ENCODE assay signal across 8 cellular contexts in genomic region chr4:89836897-89837384, GRCh38. TPM values are rescaled to one million over a fixed set of nuclear protein-coding genes. Genes with fewer than 3 reads are reported as not detected.
DNase-seq lines count a peak whose midpoint lies in the region; ATAC-seq and TF ChIP-seq lines count a peak whose summit lies in the region.

SNCA (minus strand) TSS chr4:89837161; CDS start chr4:89835667, 1,494 bp downstream.

- H3K27ac ChIP-seq in CD4-positive, alpha-beta T cell (ENCODE audit: low read depth, low read length): no peak within 1 kb of the TSS
- H3K27ac ChIP-seq in thoracic aorta: no peak within 1 kb of the TSS

- H3K27ac Mint-ChIP-seq in CD4-positive, alpha-beta T cell: no peak within 1 kb of the TSS
- H3K27ac Mint-ChIP-seq in HFFc6 (no peak within 1 kb of the TSS), natural killer cell (peak within 1 kb of the TSS in 1 of 2 donors; percentile 31)
- no peak within 1 kb of the TSS for H3K27ac Mint-ChIP-seq in activated naive CD8-positive, alpha-beta T cell treated with anti-CD3 and anti-CD28 coated beads for 36 hours

- peak in 3 of 10 experiments; percentile 4 to 6 (median 5) for DNase-seq in CD4-positive, alpha-beta T cell
- DNase-seq in HFFc6 (no peak), NOMO-1 treated with dmso at 0.1 percent for 144 hours (lab: John Stamatoyannopoulos, UW; ENCODE audit: unreplicated experiment) (peak; percentile 11), germinal center (ENCODE audit: low spot score) (peak; percentile 6), natural killer cell (peak; percentile 19), thoracic aorta (ENCODE audit: low spot score) (no peak)
- DNase-seq in activated naive CD8-positive, alpha-beta T cell treated with anti-CD3 and anti-CD28 coated beads for 36 hours: peak; percentile 35

- CTCF ChIA-PET in CD4-positive, alpha-beta T cell (lab: Charles Lee): no interaction called here

- peak; percentile 58 for ATAC-seq in CD4-positive, alpha-beta T cell (ENCODE audit: poor library complexity)
- ATAC-seq in natural killer cell: peak; percentile 36 to 59 (median 57)
- no peak for ATAC-seq in thoracic aorta (ENCODE audit: insufficient number of reproducible peaks, low FRiP score, low read depth)
- no peak for ATAC-seq in HG03097 (IDR thresholded peaks at IDR 0.05; ENCODE audit: low FRiP score, unreplicated experiment)

- H3K4me3 Mint-ChIP-seq in CD4-positive, alpha-beta T cell: peak within 1 kb of the TSS; percentile 83
- H3K4me3 Mint-ChIP-seq in HFFc6: peak within 1 kb of the TSS; percentile 81
- peak within 1 kb of the TSS; percentile 69 for H3K4me3 Mint-ChIP-seq in activated naive CD8-positive, alpha-beta T cell treated with anti-CD3 and anti-CD28 coated beads for 36 hours
- H3K4me3 Mint-ChIP-seq in natural killer cell: peak within 1 kb of the TSS; percentile 86

- intact Hi-C loops in CD4-positive, alpha-beta T cell (cut with DNase I, micrococcal nuclease): no loop called here
- intact Hi-C loops in natural killer cell (cut with micrococcal nuclease): no loop called here

- H3K36me3 ChIP-seq in thoracic aorta: no peaks in the 10 kb centered on the region

- H3K27me3 Mint-ChIP-seq in CD4-positive, alpha-beta T cell: peaks cover 70% of the 10 kb centered on the region
- H3K27me3 Mint-ChIP-seq in HFFc6 (ENCODE audit: insufficient read depth): peaks cover 20% of the 10 kb centered on the region; the same call in 1 of the 2 replicates
- peaks cover 85% of the 10 kb centered on the region for H3K27me3 Mint-ChIP-seq in activated naive CD8-positive, alpha-beta T cell treated with anti-CD3 and anti-CD28 coated beads for 36 hours
- H3K27me3 Mint-ChIP-seq in natural killer cell (ENCODE audit: low read depth in 2 of 2): peaks cover 40 to 55% of the 10 kb centered on the region in 2 donors

- no peak for TF ChIP-seq CTCF in CD4-positive, alpha-beta T cell (IDR thresholded peaks at IDR 0.05)
- TF ChIP-seq CTCF in HFFc6 (IDR thresholded peaks at IDR 0.05) (no peak), natural killer cell (IDR thresholded peaks at IDR 0.05) (no peak), thoracic aorta (IDR thresholded peaks at IDR 0.05) (no peak)

- H3K9me3 ChIP-seq in CD4-positive, alpha-beta T cell (ENCODE audit: control insufficient read depth, low read length): no peaks in the 10 kb centered on the region
- no peaks in the 10 kb centered on the region for H3K9me3 ChIP-seq in thoracic aorta

- H3K4me1 Mint-ChIP-seq in CD4-positive, alpha-beta T cell (ENCODE audit: low read depth): peaks cover 22% of the 10 kb centered on the region
- peaks cover 8% of the 10 kb centered on the region for H3K4me1 Mint-ChIP-seq in HFFc6 (ENCODE audit: low read depth)
- peaks cover 13% of the 10 kb centered on the region for H3K4me1 Mint-ChIP-seq in activated naive CD8-positive, alpha-beta T cell treated with anti-CD3 and anti-CD28 coated beads for 36 hours
- peaks cover 24 to 25% of the 10 kb centered on the region in 2 donors for H3K4me1 Mint-ChIP-seq in natural killer cell

- H3K4me1 ChIP-seq in thoracic aorta (ENCODE audit: control insufficient read depth in 1 of 2, low read depth in 2 of 2): peaks cover 0 to 11% of the 10 kb centered on the region in 2 donors

- POLR2A ChIA-PET in CD4-positive, alpha-beta T cell (lab: Charles Lee): no interaction called here

- peak within 1 kb of the TSS; percentile 76 for H3K4me3 ChIP-seq in thoracic aorta

- peaks cover 53% of the 10 kb centered on the region for H3K27me3 ChIP-seq in CD4-positive, alpha-beta T cell (ENCODE audit: control insufficient read depth, insufficient read depth, low read length)
- no peaks in the 10 kb centered on the region for H3K27me3 ChIP-seq in thoracic aorta (replicated peaks; ENCODE audit: insufficient read depth)

- no peaks in the 10 kb centered on the region for H3K9me3 Mint-ChIP-seq in CD4-positive, alpha-beta T cell
- no peaks in the 10 kb centered on the region for H3K9me3 Mint-ChIP-seq in HFFc6
- no peaks in the 10 kb centered on the region for H3K9me3 Mint-ChIP-seq in activated naive CD8-positive, alpha-beta T cell treated with anti-CD3 and anti-CD28 coated beads for 36 hours
- no peaks in the 10 kb centered on the region for H3K9me3 Mint-ChIP-seq in natural killer cell

- no peaks in the 10 kb centered on the region for H3K36me3 Mint-ChIP-seq in CD4-positive, alpha-beta T cell (ENCODE audit: low read depth)
- no peaks in the 10 kb centered on the region for H3K36me3 Mint-ChIP-seq in HFFc6 (ENCODE audit: low read depth)
- no peaks in the 10 kb centered on the region for H3K36me3 Mint-ChIP-seq in activated naive CD8-positive, alpha-beta T cell treated with anti-CD3 and anti-CD28 coated beads for 36 hours
- no peaks in the 10 kb centered on the region for H3K36me3 Mint-ChIP-seq in natural killer cell

RNA-seq across cellular contexts. Expression of gene SNCA, which starts in this region (rescaled TPM):
- not detected for total RNA-seq in CD4-positive, alpha-beta T cell
- under 1 TPM in 4 of 6 experiments, not detected in 2; 0.30 to 0.43 (median 0.38) TPM for total RNA-seq in HFFc6 (2021; fragmentation: NEBNext Ultra II Directional; extraction: Animal tissue kit (Norgen Biotek cat#: 25700))
- total RNA-seq in activated naive CD8-positive, alpha-beta T cell treated with anti-CD3 and anti-CD28 coated beads for 36 hours: under 1 TPM in 1 of 2 experiments, not detected in 1; 0.56 TPM
- total RNA-seq in natural killer cell (1 to 10 TPM in 2 of 3 donors, under 1 TPM in 1; 0.58 to 2.0 (median 1.2) TPM), thoracic aorta (10 to 100 TPM in 1 of 2 donors, 1 to 10 TPM in 1; 1.5 to 14.3 TPM)

Comparison
In these comparisons a context has a peak if more than half of its experiments do, and no peak if none do; other contexts are left out.
1. Peak in ATAC-seq in CD4-positive, alpha-beta T cell; RNA of the gene not detected or under 1 TPM.
2. Peak in DNase-seq in activated naive CD8-positive, alpha-beta T cell treated with anti-CD3 and anti-CD28 coated beads for 36 hours; RNA of the gene not detected or under 1 TPM.
3. ATAC-seq: peak in natural killer cell (3 of 3); none in thoracic aorta (single experiment) and HG03097 (single experiment).
4. DNase-seq: peak in NOMO-1 treated with dmso at 0.1 percent for 144 hours (single experiment), germinal center (single experiment) and natural killer cell (single experiment); none in HFFc6 (single experiment) and thoracic aorta (single experiment).
5. Peak in every context shown above with its lines, with median percentiles within 50 percentile points of each other: H3K4me3 Mint-ChIP-seq.